Comparison of ENCODE assay signal across 15 cellular contexts in the genomic region with DNA sequence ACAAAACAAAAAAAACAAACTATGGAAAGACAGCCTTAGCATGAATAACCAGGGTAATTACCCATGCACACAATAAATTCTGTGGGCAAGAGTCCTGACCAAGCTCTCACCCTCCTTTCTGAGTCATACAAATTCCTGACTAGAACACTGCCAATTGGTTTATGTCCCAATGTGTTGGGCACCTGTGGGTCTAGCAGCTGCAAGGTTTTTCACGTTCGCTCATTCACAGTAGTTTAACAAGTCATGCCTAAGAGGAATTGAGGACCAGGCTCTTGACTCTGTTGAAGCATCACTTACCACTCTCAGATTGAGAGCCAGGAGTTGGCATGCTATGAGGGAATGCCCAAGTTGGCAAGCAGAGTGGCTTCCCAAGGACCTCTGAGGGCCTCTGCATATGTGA.
DNase-seq lines count a peak whose midpoint lies in the region; ATAC-seq and TF ChIP-seq lines count a peak whose summit lies in the region.
"Had no signal": no experiment of that assay in that cellular context is flagged by ENCODE, and none has a peak within 500 bp of the region (broad histone marks: within the 10 kb centered on the region; RNA-seq: fewer than 3 reads in every experiment).

No MANE protein-coding gene starts in this region.

- POLR2A ChIA-PET in PC-3 (lab: Charles Lee; ENCODE audit: unreplicated experiment), result no interaction called here

- no peaks in the 10 kb centered on the region for H3F3A ChIP-seq in PC-3 (ENCODE audit: low read length, unreplicated experiment)

- no peaks in the 10 kb centered on the region for H4K20me1 ChIP-seq in PC-3 (ENCODE audit: low read length)
- H4K20me1 ChIP-seq in Karpas-422 (ENCODE audit: insufficient read depth, low read depth, low read length), result no peaks in the 10 kb centered on the region

- CTCF ChIA-PET in PC-3 (lab: Charles Lee), result no interaction called here

- H3K27ac ChIP-seq in PC-3 (ENCODE audit: low read length), result no peak overlapping the region
- H3K27ac ChIP-seq in thyroid gland, result no peak overlapping the region
- no peak overlapping the region for H3K27ac ChIP-seq in Karpas-422 (ENCODE audit: low read length)
- H3K27ac ChIP-seq: A549, testis had no signal

- no peak for TF ChIP-seq POLR2A in thyroid gland (IDR thresholded peaks at IDR 0.05)

- no peaks in the 10 kb centered on the region for H3K36me3 ChIP-seq in PC-3 (ENCODE audit: low read depth, low read length)
- no peaks in the 10 kb centered on the region for H3K36me3 ChIP-seq in thyroid gland
- H3K36me3 ChIP-seq in Karpas-422 (ENCODE audit: insufficient read depth, low read length), result no peaks in the 10 kb centered on the region

- H3K9me2 ChIP-seq in PC-3 (replicated peaks; ENCODE audit: low read length), result no peaks in the 10 kb centered on the region
- no peaks in the 10 kb centered on the region for H3K9me2 ChIP-seq in Karpas-422 (replicated peaks; ENCODE audit: insufficient read depth, low read length)

- H3K27me3 ChIP-seq in PC-3 (ENCODE audit: low read length) (no peaks in the 10 kb centered on the region), thyroid gland (no peaks in the 10 kb centered on the region), Karpas-422 (ENCODE audit: low read length) (no peaks in the 10 kb centered on the region)
- H3K27me3 ChIP-seq: testis had no signal

- ATAC-seq in PC-3 (peak; percentile 80), HG03520 (IDR thresholded peaks at IDR 0.05; ENCODE audit: unreplicated experiment) (no peak)
- ATAC-seq: A549, T-helper 17 cell had no signal

- TF ChIP-seq CTCF in PC-3 (conservative IDR thresholded peaks at IDR 0.05; ENCODE audit: low read depth, low read length), result no peak
- TF ChIP-seq CTCF in thyroid gland (IDR thresholded peaks at IDR 0.05), result no peak
- no peak for TF ChIP-seq CTCF in GM10266 (IDR thresholded peaks at IDR 0.05; ENCODE audit: control insufficient read depth, insufficient read depth, low read depth, missing control alignments)

- H3K4me3 ChIP-seq in PC-3 (ENCODE audit: low read length) (no peak overlapping the region), thyroid gland (replicated peaks in 1 of 3) (no peak overlapping the region), Karpas-422 (ENCODE audit: low read length) (no peak overlapping the region)
- H3K4me3 ChIP-seq: A549, testis had no signal

- BruUV-seq in PC-3 (replicated peaks; lab: Mats Ljungman, UMichigan), result no TSS peak

- H3K4me1 ChIP-seq in PC-3 (ENCODE audit: insufficient read depth, low read length) (peaks cover 34% of the 10 kb centered on the region), thyroid gland (peaks cover 0 to 6% of the 10 kb centered on the region in 2 donors), Karpas-422 (ENCODE audit: low read length) (peaks cover 4% of the 10 kb centered on the region; the same call in 1 of the 2 replicates)
- H3K4me1 ChIP-seq: A549, testis had no signal

- no peaks in the 10 kb centered on the region for H3K79me2 ChIP-seq in PC-3 (ENCODE audit: low read length)
- no peaks in the 10 kb centered on the region for H3K79me2 ChIP-seq in Karpas-422 (ENCODE audit: low read length)

- H3K9ac ChIP-seq in PC-3 (ENCODE audit: low read length) (no peak overlapping the region), Karpas-422 (ENCODE audit: low read length) (no peak overlapping the region)

- no peak overlapping the region for H2AFZ ChIP-seq in PC-3 (ENCODE audit: low read length)
- H2AFZ ChIP-seq in Karpas-422 (ENCODE audit: low read length), result no peak overlapping the region

- no peak overlapping the region for H3K4me2 ChIP-seq in PC-3 (ENCODE audit: low read length)
- no peak overlapping the region for H3K4me2 ChIP-seq in Karpas-422 (ENCODE audit: low read depth, low read length, poor library complexity, severe bottlenecking)
- H3K4me2 ChIP-seq: A549 had no signal

- WGBS in thyroid gland, 2 donors, result 30 to 45% methylated on average over 2 of the region's 2 CpGs

- no peaks in the 10 kb centered on the region for H3K9me3 ChIP-seq in PC-3 (ENCODE audit: low read length)
- no peaks in the 10 kb centered on the region for H3K9me3 ChIP-seq in thyroid gland
- H3K9me3 ChIP-seq in Karpas-422 (ENCODE audit: low read length), result no peaks in the 10 kb centered on the region
- H3K9me3 ChIP-seq: A549, testis had no signal

- DNase-seq in NCI-H2029 (lab: John Stamatoyannopoulos, UW), result peak; percentile 11
- no peak for DNase-seq in NCI-H2029 treated with DMSO at 0.1 percent for 48 hours (lab: John Stamatoyannopoulos, UW)
- peak; percentile 76 for DNase-seq in PC-3
- peak; percentile 30 for DNase-seq in fibroblast of gingiva (ENCODE audit: low read depth)
- DNase-seq in thyroid gland, result peak; percentile 70 to 83
- no peak for DNase-seq in GM10266 (ENCODE audit: extremely low spot score)
- DNase-seq in Karpas-422, result no peak
- DNase-seq: activated CD4-positive, alpha-beta memory T cell treated with anti-CD3 and anti-CD28 coated beads for 36 hours; activated gamma-delta T cell; NCI-H2107; OCI-M1; T-helper 17 cell; testis had no signal

- intact Hi-C loops in PC-3 (cut with micrococcal nuclease), result no loop called here
- intact Hi-C loops in thyroid gland (cut with DNase I), result no loop called here

Comparison
In these comparisons a context has a peak if more than half of its experiments do, and no peak if none do; other contexts are left out.
1. DNase-seq: peak in NCI-H2029 (single experiment), PC-3 (single experiment), fibroblast of gingiva (single experiment) and thyroid gland (2 of 2); none in NCI-H2029 treated with DMSO at 0.1 percent for 48 hours (single experiment), GM10266 (single experiment) and Karpas-422 (single experiment).